In the genomic region with DNA sequence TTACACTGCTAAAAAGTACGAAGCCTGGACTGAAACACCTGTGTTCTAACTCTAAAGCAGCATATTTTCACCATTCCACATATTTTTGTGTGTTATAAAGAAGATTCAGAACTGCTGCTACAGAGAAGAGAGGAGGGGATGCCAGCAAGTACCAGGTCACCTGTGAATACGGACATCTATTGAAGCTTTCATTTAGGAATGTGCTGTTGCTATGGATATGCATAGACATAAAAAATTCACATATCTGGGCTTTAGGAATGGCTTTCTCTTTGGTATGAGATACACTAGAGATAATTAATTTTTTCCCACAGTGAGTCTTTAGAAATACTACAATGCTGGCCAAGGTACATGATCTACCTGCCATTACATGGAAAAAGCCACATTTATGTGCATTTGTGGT, we compare ENCODE assay signal across 32 cellular contexts.
A peak's percentile ranks its signal among the peaks of the same experiment; 100 is the strongest.
DNase-seq lines count a peak whose midpoint lies in the region; ATAC-seq, FAIRE-seq and TF ChIP-seq lines count a peak whose summit lies in the region.
"Had no signal": no experiment of that assay in that cellular context is flagged by ENCODE, and none has a peak within 500 bp of the region (broad histone marks: within the 10 kb centered on the region; RNA-seq: fewer than 3 reads in every experiment).

No MANE protein-coding gene starts in this region.

- CTCF ChIA-PET in naive thymus-derived CD4-positive, alpha-beta T cell (lab: Charles Lee), result no interaction called here

- H3K27ac ChIP-seq in naive thymus-derived CD4-positive, alpha-beta T cell (ENCODE audit: low read depth, low read length), result no peak overlapping the region
- H3K27ac ChIP-seq: adrenal gland, colonic mucosa, heart left ventricle, HL-60, KMS-11, upper lobe of right lung had no signal

- H3K36me3 Mint-ChIP-seq in chondrocyte (ENCODE audit: low read depth) (peaks cover 2% of the 10 kb centered on the region), mesothelial cell of epicardium (peaks cover 7% of the 10 kb centered on the region)
- H3K36me3 Mint-ChIP-seq in activated T-cell treated with anti-CD3 and anti-CD28 coated beads, Interleukin-2, amount 50 U/mL, for 24 hours (ENCODE audit: low read depth), result peaks cover 24% of the 10 kb centered on the region
- peaks cover 2 to 57% (median 37%) of the 10 kb centered on the region in 5 donors for H3K36me3 Mint-ChIP-seq in naive thymus-derived CD4-positive, alpha-beta T cell

- TF ChIP-seq CTCF in chondrocyte (IDR thresholded peaks at IDR 0.05) (no peak), mesothelial cell of epicardium (IDR thresholded peaks at IDR 0.05; ENCODE audit: unreplicated experiment) (no peak)

- H3K36me3 ChIP-seq in naive thymus-derived CD4-positive, alpha-beta T cell (ENCODE audit: control insufficient read depth in 2 of 3, insufficient read depth in 3 of 3, low read length in 3 of 3), result no peaks in the 10 kb centered on the region
- H3K36me3 ChIP-seq: adrenal gland, colonic mucosa, heart left ventricle, MG63, upper lobe of right lung had no signal

- ATAC-seq in naive thymus-derived CD4-positive, alpha-beta T cell, result no peak
- ATAC-seq: heart left ventricle; natural killer cell treated with Interleukin-12 subunit alpha and Interleukin-12 subunit beta and Interleukin-15 and Interleukin-18, amount 100 ng/mL, for 72 hours; upper lobe of right lung had no signal

- no peaks in the 10 kb centered on the region for H3K27me3 Mint-ChIP-seq in chondrocyte (ENCODE audit: low read depth)
- H3K27me3 Mint-ChIP-seq in mesothelial cell of epicardium (ENCODE audit: low read depth), result no peaks in the 10 kb centered on the region
- no peaks in the 10 kb centered on the region for H3K27me3 Mint-ChIP-seq in activated T-cell treated with anti-CD3 and anti-CD28 coated beads, Interleukin-2, amount 50 U/mL, for 24 hours
- no peaks in the 10 kb centered on the region for H3K27me3 Mint-ChIP-seq in naive thymus-derived CD4-positive, alpha-beta T cell
- H3K27me3 Mint-ChIP-seq: activated CD4-positive, alpha-beta memory T cell treated with anti-CD3 and anti-CD28 coated beads for 36 hours; activated naive CD4-positive, alpha-beta T cell treated with anti-CD3 and anti-CD28 coated beads, Interleukin-2, amount 10 ng/mL, durations not matched to agents 7 days and 5 days; CD4-positive, alpha-beta memory T cell; natural killer cell treated with Interleukin-12 subunit alpha and Interleukin-12 subunit beta and Interleukin-15 and Interleukin-18, amount 100 ng/mL, for 72 hours had no signal

- H3K9me3 ChIP-seq in naive thymus-derived CD4-positive, alpha-beta T cell (ENCODE audit: control insufficient read depth in 2 of 3, low read length in 3 of 3), result no peaks in the 10 kb centered on the region
- H3K9me3 ChIP-seq: adrenal gland, colonic mucosa, MG63, upper lobe of right lung had no signal

- H3K9me3 Mint-ChIP-seq in chondrocyte (ENCODE audit: low read depth), result peaks cover 3% of the 10 kb centered on the region
- H3K9me3 Mint-ChIP-seq in mesothelial cell of epicardium, result peaks cover 16% of the 10 kb centered on the region
- H3K9me3 Mint-ChIP-seq in activated T-cell treated with anti-CD3 and anti-CD28 coated beads, Interleukin-2, amount 50 U/mL, for 24 hours, result peaks cover 6% of the 10 kb centered on the region
- H3K9me3 Mint-ChIP-seq in naive thymus-derived CD4-positive, alpha-beta T cell, result peaks cover 0 to 12% (median 2%) of the 10 kb centered on the region in 11 donors
- H3K9me3 Mint-ChIP-seq: activated naive CD4-positive, alpha-beta T cell treated with anti-CD3 and anti-CD28 coated beads, Interleukin-2, amount 10 ng/mL, durations not matched to agents 7 days and 5 days; natural killer cell treated with Interleukin-12 subunit alpha and Interleukin-12 subunit beta and Interleukin-15 and Interleukin-18, amount 100 ng/mL, for 72 hours had no signal

- no peaks in the 10 kb centered on the region for H3K4me1 ChIP-seq in naive thymus-derived CD4-positive, alpha-beta T cell (ENCODE audit: control insufficient read depth in 2 of 2, insufficient read depth in 2 of 2, low read length in 2 of 2)
- H3K4me1 ChIP-seq: adrenal gland, colonic mucosa, upper lobe of right lung had no signal

- DNase-seq in RCC 7860 (ENCODE audit: low spot score) (peak; percentile 15), chondrocyte (ENCODE audit: low spot score) (no peak), mesothelial cell of epicardium (ENCODE audit: low spot score in 2 of 2, unreplicated experiment in 2 of 2) (no peak), epidermal melanocyte (ENCODE audit: insufficient read length, low spot score) (no peak), middle frontal gyrus (ENCODE audit: extremely low spot score, low spot score) (no peak)
- DNase-seq in activated T-cell treated with anti-CD3 and anti-CD28 coated beads, Interleukin-2, amount 50 U/mL, for 24 hours, result no peak
- no peak for DNase-seq in naive thymus-derived CD4-positive, alpha-beta T cell
- DNase-seq: activated CD4-positive, alpha-beta memory T cell treated with anti-CD3 and anti-CD28 coated beads for 36 hours; activated CD4-positive, CD25-positive, alpha-beta regulatory T cell treated with anti-CD3 and anti-CD28 coated beads, Interleukin-2, amount 50 U/mL, for 72 hours; activated naive CD4-positive, alpha-beta T cell treated with anti-CD3 and anti-CD28 coated beads, Interleukin-2, amount 10 ng/mL, durations not matched to agents 7 days and 5 days; adrenal gland; CD4-positive, alpha-beta memory T cell; colonic mucosa; effector CD8-positive, alpha-beta T cell; erythroblast; heart left ventricle; kidney; MG63; midbrain; NCI-H1105 treated with DMSO at 0.1 percent for 48 hours; NCI-H2029; NCI-H526; NK-92 treated with Interleukin-12 subunit alpha and Interleukin-12 subunit beta, amount 100 ng/mL, for 24 hours; occipital lobe; PC-9; Right ventricle myocardium superior; stimulated activated naive CD4-positive, alpha-beta T cell; upper lobe of right lung had no signal

- POLR2A ChIA-PET in naive thymus-derived CD4-positive, alpha-beta T cell (lab: Charles Lee), result no interaction called here

- intact Hi-C loops in naive thymus-derived CD4-positive, alpha-beta T cell (cut with micrococcal nuclease), result no loop called here

- peak overlapping the region; percentile 86 for H3K27ac Mint-ChIP-seq in chondrocyte (ENCODE audit: unreplicated experiment)
- H3K27ac Mint-ChIP-seq in mesothelial cell of epicardium, result peak overlapping the region; percentile 43
- H3K27ac Mint-ChIP-seq in activated T-cell treated with anti-CD3 and anti-CD28 coated beads, Interleukin-2, amount 50 U/mL, for 24 hours, result no peak overlapping the region
- no peak overlapping the region for H3K27ac Mint-ChIP-seq in naive thymus-derived CD4-positive, alpha-beta T cell
- H3K27ac Mint-ChIP-seq: activated CD4-positive, alpha-beta memory T cell treated with anti-CD3 and anti-CD28 coated beads for 36 hours; activated naive CD4-positive, alpha-beta T cell treated with anti-CD3 and anti-CD28 coated beads, Interleukin-2, amount 10 ng/mL, durations not matched to agents 7 days and 5 days; CD4-positive, alpha-beta memory T cell; natural killer cell treated with Interleukin-12 subunit alpha and Interleukin-12 subunit beta and Interleukin-15 and Interleukin-18, amount 100 ng/mL, for 72 hours had no signal

- no peak overlapping the region for H3K4me3 ChIP-seq in naive thymus-derived CD4-positive, alpha-beta T cell (ENCODE audit: low read length)
- H3K4me3 ChIP-seq: adrenal gland, colonic mucosa, heart left ventricle, MG63, PC-9, skin epidermis, upper lobe of right lung had no signal

- FAIRE-seq in RCC 7860 (lab: Jason Lieb, UNC), result no peak
- FAIRE-seq: kidney had no signal

- H3K4me1 Mint-ChIP-seq in chondrocyte (ENCODE audit: low read depth) (peaks cover 54% of the 10 kb centered on the region), mesothelial cell of epicardium (peaks cover 9% of the 10 kb centered on the region)
- no peaks in the 10 kb centered on the region for H3K4me1 Mint-ChIP-seq in activated T-cell treated with anti-CD3 and anti-CD28 coated beads, Interleukin-2, amount 50 U/mL, for 24 hours (ENCODE audit: low read depth)
- peaks cover 0 to 8% (median 5%) of the 10 kb centered on the region in 7 donors for H3K4me1 Mint-ChIP-seq in naive thymus-derived CD4-positive, alpha-beta T cell
- H3K4me1 Mint-ChIP-seq: activated naive CD4-positive, alpha-beta T cell treated with anti-CD3 and anti-CD28 coated beads, Interleukin-2, amount 10 ng/mL, durations not matched to agents 7 days and 5 days had no signal

- no peak overlapping the region for H3K4me3 Mint-ChIP-seq in chondrocyte (ENCODE audit: unreplicated experiment)
- no peak overlapping the region for H3K4me3 Mint-ChIP-seq in mesothelial cell of epicardium
- H3K4me3 Mint-ChIP-seq in activated T-cell treated with anti-CD3 and anti-CD28 coated beads, Interleukin-2, amount 50 U/mL, for 24 hours, result no peak overlapping the region
- no peak overlapping the region for H3K4me3 Mint-ChIP-seq in naive thymus-derived CD4-positive, alpha-beta T cell
- H3K4me3 Mint-ChIP-seq: activated CD4-positive, alpha-beta memory T cell treated with anti-CD3 and anti-CD28 coated beads for 36 hours; activated naive CD4-positive, alpha-beta T cell treated with anti-CD3 and anti-CD28 coated beads, Interleukin-2, amount 10 ng/mL, durations not matched to agents 7 days and 5 days; CD4-positive, alpha-beta memory T cell; natural killer cell treated with Interleukin-12 subunit alpha and Interleukin-12 subunit beta and Interleukin-15 and Interleukin-18, amount 100 ng/mL, for 72 hours had no signal

- no peaks in the 10 kb centered on the region for H3K27me3 ChIP-seq in naive thymus-derived CD4-positive, alpha-beta T cell (ENCODE audit: control insufficient read depth in 2 of 2, insufficient read depth in 2 of 2, low read length in 2 of 2)
- H3K27me3 ChIP-seq: adrenal gland, colonic mucosa, heart left ventricle, MG63, upper lobe of right lung had no signal

Comparison
In these comparisons a context has a peak if more than half of its experiments do, and no peak if none do; other contexts are left out.
1. H3K27ac Mint-ChIP-seq: peak in chondrocyte (single experiment) and mesothelial cell of epicardium (single experiment); none in activated T-cell treated with anti-CD3 and anti-CD28 coated beads, Interleukin-2, amount 50 U/mL, for 24 hours (single experiment) and naive thymus-derived CD4-positive, alpha-beta T cell (0 of 9).